ENCODE assay signal across 8 cellular contexts in genomic region chr2:10042301-10043161, GRCh38. TPM values are rescaled to one million over a fixed set of nuclear protein-coding genes. Genes with fewer than 3 reads are reported as not detected.
DNase-seq lines count a peak whose midpoint lies in the region; ATAC-seq and TF ChIP-seq lines count a peak whose summit lies in the region.

No MANE protein-coding gene starts in this region.

- H3K4me1 ChIP-seq in parathyroid adenoma (peaks cover 49% of the 10 kb centered on the region), Karpas-422 (ENCODE audit: low read length) (no peaks in the 10 kb centered on the region)

- H3K27ac ChIP-seq in parathyroid adenoma (peak overlapping the region; percentile 99), Karpas-422 (ENCODE audit: low read length) (no peak overlapping the region)

- H3K4me2 ChIP-seq in parathyroid adenoma (ENCODE audit: low read length) = peak overlapping the region; percentile 95
- no peak overlapping the region for H3K4me2 ChIP-seq in Karpas-422 (ENCODE audit: low read depth, low read length, poor library complexity, severe bottlenecking)

- ATAC-seq in left cardiac atrium (peak; percentile 43 to 53), HG03378 (IDR thresholded peaks at IDR 0.05; ENCODE audit: unreplicated experiment) (no peak), GM21717 (IDR thresholded peaks at IDR 0.05; ENCODE audit: unreplicated experiment) (no peak)

- H2AFZ ChIP-seq in parathyroid adenoma (peak overlapping the region; percentile 85), Karpas-422 (ENCODE audit: low read length) (no peak overlapping the region)

- no peaks in the 10 kb centered on the region for H3K9me2 ChIP-seq in Karpas-422 (replicated peaks; ENCODE audit: insufficient read depth, low read length)

- H3K27me3 ChIP-seq in parathyroid adenoma (ENCODE audit: control insufficient read depth, insufficient read depth, low read length) (no peaks in the 10 kb centered on the region), Karpas-422 (ENCODE audit: low read length) (no peaks in the 10 kb centered on the region)

- in situ Hi-C loops in astrocyte of the cerebellum (cut with HindIII; ENCODE audit: low sequenced_read_pairs) = loop anchor here (5.0 kb wide), 1 partner anchor 80 kb away; no protein-coding TSS in a partner anchor

- H3K79me2 ChIP-seq in parathyroid adenoma (peaks cover 12% of the 10 kb centered on the region), Karpas-422 (ENCODE audit: low read length) (no peaks in the 10 kb centered on the region)

- no peaks in the 10 kb centered on the region for H4K20me1 ChIP-seq in Karpas-422 (ENCODE audit: insufficient read depth, low read depth, low read length)

- H3K4me3 ChIP-seq in astrocyte of the cerebellum (ENCODE audit: low read depth, low read length) = peak overlapping the region; percentile 40
- H3K4me3 ChIP-seq in parathyroid adenoma (ENCODE audit: low read depth, low read length) = peak overlapping the region; percentile 72
- no peak overlapping the region for H3K4me3 ChIP-seq in Karpas-422 (ENCODE audit: low read length)

- no peaks in the 10 kb centered on the region for H3K9me3 ChIP-seq in parathyroid adenoma (ENCODE audit: control insufficient read depth, low read length)
- no peaks in the 10 kb centered on the region for H3K9me3 ChIP-seq in Karpas-422 (ENCODE audit: low read length)

- TF ChIP-seq CTCF in astrocyte of the cerebellum (IDR thresholded peaks at IDR 0.05; ENCODE audit: low read depth, low read length, missing control alignments) = no peak
- TF ChIP-seq CTCF in parathyroid adenoma (IDR thresholded peaks at IDR 0.05) = peak; percentile 20

- H3K9ac ChIP-seq in parathyroid adenoma (peak overlapping the region; percentile 55), Karpas-422 (ENCODE audit: low read length) (no peak overlapping the region)

- intact Hi-C loops in left cardiac atrium (cut with DNase I) = loop anchor here in 1 of 2 donors (2.0 kb wide), 1 partner anchor 58 kb away; no protein-coding TSS in a partner anchor

- H3K36me3 ChIP-seq in parathyroid adenoma (ENCODE audit: control insufficient read depth, insufficient read depth, low read length) (no peaks in the 10 kb centered on the region), Karpas-422 (ENCODE audit: insufficient read depth, low read length) (no peaks in the 10 kb centered on the region)

- DNase-seq in EL (peak; percentile 74), NCI-H774 (lab: John Stamatoyannopoulos, UW) (peak; percentile 39), astrocyte of the cerebellum (ENCODE audit: low read depth) (no peak), left cardiac atrium (peak; percentile 92), Karpas-422 (no peak)

RNA-seq across cellular contexts. Expression of gene KLF11, which starts 0.8 kb away (rescaled TPM):
- 10 to 100 TPM; 21.7 to 32.0 TPM for total RNA-seq in left cardiac atrium
- total RNA-seq in Karpas-422 (2014; rRNA removed; shearing (Covaris generic); ENCODE audit: low replicate concordance) = not detected in 2 replicates

RNA-seq across cellular contexts. Expression of gene CYS1, which starts 37.7 kb away (rescaled TPM):
- total RNA-seq in left cardiac atrium = 1 to 10 TPM; 3.5 to 4.1 TPM
- total RNA-seq in Karpas-422 (2014; rRNA removed; shearing (Covaris generic); ENCODE audit: low replicate concordance) = 0.54 TPM in 1 of 2 replicates, not detected in the other

Comparison
In these comparisons a context has a peak if more than half of its experiments do, and no peak if none do; other contexts are left out.
1. DNase-seq: peak in EL (single experiment), NCI-H774 (single experiment) and left cardiac atrium (single experiment); none in astrocyte of the cerebellum (single experiment) and Karpas-422 (single experiment).
2. ATAC-seq: peak in left cardiac atrium (2 of 2); none in HG03378 (single experiment) and GM21717 (single experiment).
3. RNA of gene KLF11, which starts 0.8 kb away (total RNA-seq): 21.7 to 32.0 TPM in left cardiac atrium; not detected in Karpas-422; every median in the first group is over 10 times any median in the second.